In the genomic region with DNA sequence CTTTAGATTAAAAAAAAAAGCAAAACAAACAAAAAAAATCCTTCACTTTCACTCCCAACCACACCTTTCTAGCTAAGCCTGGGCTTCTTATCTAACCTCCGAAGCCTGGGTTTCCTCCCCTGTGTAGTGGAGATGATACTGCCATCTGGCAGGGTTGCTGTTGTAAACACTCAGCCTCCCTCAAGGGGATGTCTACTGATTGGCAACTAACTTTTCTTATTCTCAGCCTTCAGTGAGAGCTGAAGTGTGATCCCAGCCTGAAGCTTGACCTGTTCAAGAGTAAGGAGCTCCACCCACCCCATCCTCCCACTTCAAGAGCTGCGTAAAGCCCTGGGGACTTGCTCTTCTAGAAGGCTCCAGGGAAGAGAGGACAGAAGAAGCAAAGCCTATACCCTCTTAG, we compare ENCODE assay signal across 1 cellular context.
A peak's percentile ranks its signal among the peaks of the same experiment; 100 is the strongest.
TF ChIP-seq lines count a peak whose summit lies in the region.

No MANE protein-coding gene starts in this region.

TF ChIP-seq in HepG2, 621 proteins besides CTCF, POLR2A, EP300 and RAD21:
- TF ChIP-seq BATF2 (CRISPR knock-in tag; IDR thresholded peaks at IDR 0.05): no peak
- TF ChIP-seq NONO (IDR thresholded peaks at IDR 0.05): no peak
- 0 out of 2 replicates have a peak, but pooled peaks have one; percentile 8 for TF ChIP-seq NONO (CRISPR knock-in tag; conservative IDR thresholded peaks at IDR 0.05)
- no peak for TF ChIP-seq THAP11 (CRISPR knock-in tag; IDR thresholded peaks at IDR 0.05)
- 0 out of 4 replicates have a peak, but pooled peaks of 1 of the 2 experiments have one; percentile 4 for TF ChIP-seq HMGXB4 (CRISPR knock-in tag; IDR thresholded peaks at IDR 0.05; ENCODE audit: borderline replicate concordance in 1 of 2, low read depth in 1 of 2)
- no peak for TF ChIP-seq SMARCC2 (IDR thresholded peaks at IDR 0.05)
- TF ChIP-seq, protein P1, sequence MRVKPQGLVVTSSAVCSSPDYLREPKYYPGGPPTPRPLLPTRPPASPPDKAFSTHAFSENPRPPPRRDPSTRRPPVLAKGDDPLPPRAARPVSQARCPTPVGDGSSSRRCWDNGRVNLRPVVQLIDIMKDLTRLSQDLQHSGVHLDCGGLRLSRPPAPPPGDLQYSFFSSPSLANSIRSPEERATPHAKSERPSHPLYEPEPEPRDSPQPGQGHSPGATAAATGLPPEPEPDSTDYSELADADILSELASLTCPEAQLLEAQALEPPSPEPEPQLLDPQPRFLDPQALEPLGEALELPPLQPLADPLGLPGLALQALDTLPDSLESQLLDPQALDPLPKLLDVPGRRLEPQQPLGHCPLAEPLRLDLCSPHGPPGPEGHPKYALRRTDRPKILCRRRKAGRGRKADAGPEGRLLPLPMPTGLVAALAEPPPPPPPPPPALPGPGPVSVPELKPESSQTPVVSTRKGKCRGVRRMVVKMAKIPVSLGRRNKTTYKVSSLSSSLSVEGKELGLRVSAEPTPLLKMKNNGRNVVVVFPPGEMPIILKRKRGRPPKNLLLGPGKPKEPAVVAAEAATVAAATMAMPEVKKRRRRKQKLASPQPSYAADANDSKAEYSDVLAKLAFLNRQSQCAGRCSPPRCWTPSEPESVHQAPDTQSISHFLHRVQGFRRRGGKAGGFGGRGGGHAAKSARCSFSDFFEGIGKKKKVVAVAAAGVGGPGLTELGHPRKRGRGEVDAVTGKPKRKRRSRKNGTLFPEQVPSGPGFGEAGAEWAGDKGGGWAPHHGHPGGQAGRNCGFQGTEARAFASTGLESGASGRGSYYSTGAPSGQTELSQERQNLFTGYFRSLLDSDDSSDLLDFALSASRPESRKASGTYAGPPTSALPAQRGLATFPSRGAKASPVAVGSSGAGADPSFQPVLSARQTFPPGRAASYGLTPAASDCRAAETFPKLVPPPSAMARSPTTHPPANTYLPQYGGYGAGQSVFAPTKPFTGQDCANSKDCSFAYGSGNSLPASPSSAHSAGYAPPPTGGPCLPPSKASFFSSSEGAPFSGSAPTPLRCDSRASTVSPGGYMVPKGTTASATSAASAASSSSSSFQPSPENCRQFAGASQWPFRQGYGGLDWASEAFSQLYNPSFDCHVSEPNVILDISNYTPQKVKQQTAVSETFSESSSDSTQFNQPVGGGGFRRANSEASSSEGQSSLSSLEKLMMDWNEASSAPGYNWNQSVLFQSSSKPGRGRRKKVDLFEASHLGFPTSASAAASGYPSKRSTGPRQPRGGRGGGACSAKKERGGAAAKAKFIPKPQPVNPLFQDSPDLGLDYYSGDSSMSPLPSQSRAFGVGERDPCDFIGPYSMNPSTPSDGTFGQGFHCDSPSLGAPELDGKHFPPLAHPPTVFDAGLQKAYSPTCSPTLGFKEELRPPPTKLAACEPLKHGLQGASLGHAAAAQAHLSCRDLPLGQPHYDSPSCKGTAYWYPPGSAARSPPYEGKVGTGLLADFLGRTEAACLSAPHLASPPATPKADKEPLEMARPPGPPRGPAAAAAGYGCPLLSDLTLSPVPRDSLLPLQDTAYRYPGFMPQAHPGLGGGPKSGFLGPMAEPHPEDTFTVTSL (CRISPR knock-in tag; IDR thresholded peaks at IDR 0.05; ENCODE audit: borderline replicate concordance): no peak
- no peak for TF ChIP-seq MYC (CRISPR knock-in tag; IDR thresholded peaks at IDR 0.05; ENCODE audit: borderline replicate concordance)
- 0 out of 2 replicates have a peak, but pooled peaks have one; percentile 26 for TF ChIP-seq REL (CRISPR knock-in tag; conservative IDR thresholded peaks at IDR 0.05)
